ENCODE assay signal across 10 cellular contexts in the genomic region with DNA sequence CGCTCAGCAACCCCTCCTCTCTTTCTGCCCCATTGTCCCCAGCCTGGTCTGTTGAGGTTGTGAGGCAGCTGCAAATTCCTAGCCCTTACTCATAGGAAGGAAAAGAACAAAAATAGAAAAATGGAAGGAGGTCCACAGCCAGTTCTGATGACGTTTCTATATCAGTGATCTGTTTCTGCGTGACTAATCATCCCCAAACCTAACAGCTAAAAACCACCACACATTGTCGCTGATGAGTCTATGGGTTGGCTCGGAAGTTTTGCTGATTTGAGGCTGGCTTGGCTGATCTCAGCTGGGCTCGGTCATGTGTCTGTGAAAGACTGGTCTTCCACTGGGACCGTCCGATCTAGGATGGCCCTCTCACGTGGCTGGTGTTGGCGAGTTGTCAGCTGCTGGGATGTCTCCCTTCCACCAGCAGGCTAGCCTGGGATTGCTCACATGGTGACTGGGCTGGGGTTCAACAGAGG.
A peak's percentile ranks its signal among the peaks of the same experiment; 100 is the strongest.
DNase-seq lines count a peak whose midpoint lies in the region; ATAC-seq and TF ChIP-seq lines count a peak whose summit lies in the region.
"Had no signal": no experiment of that assay in that cellular context is flagged by ENCODE, and none has a peak within 500 bp of the region (broad histone marks: within the 10 kb centered on the region; RNA-seq: fewer than 3 reads in every experiment).

No MANE protein-coding gene starts in this region.

- in situ Hi-C loops in GM13977 (cut with MboI; ENCODE audit: low pct_unique_long_range_greater_than_20kb, low sequenced_read_pairs, unreplicated experiment): no loop called here

- DNase-seq in ELR (ENCODE audit: low read depth) (peak; percentile 99), SIG-M5 (lab: John Stamatoyannopoulos, UW) (peak; percentile 66), fibroblast of peridontal ligament (ENCODE audit: extremely low read depth) (peak; percentile 99), retinal pigment epithelial cell (ENCODE audit: low read depth) (peak; percentile 58), GM13977 (ENCODE audit: low spot score) (no peak), NAMALWA (ENCODE audit: low spot score) (no peak)
- DNase-seq: activated CD4-positive, CD25-positive, alpha-beta regulatory T cell treated with anti-CD3 and anti-CD28 coated beads, Interleukin-2, amount 50 U/mL, for 72 hours; stimulated activated CD4-positive, alpha-beta T cell treated with anti-CD3 and anti-CD28 coated beads, Interleukin-4, amount 100 ng/mL, for 24 hours had no signal

- no peak overlapping the region for H3K4me3 ChIP-seq in retinal pigment epithelial cell (ENCODE audit: low read length)

- TF ChIP-seq CTCF in retinal pigment epithelial cell (conservative IDR thresholded peaks at IDR 0.05; ENCODE audit: low read depth, low read length) (no peak), GM13977 (IDR thresholded peaks at IDR 0.05; ENCODE audit: extremely low read depth, insufficient read depth, missing control alignments) (no peak)

- ATAC-seq in GM21515 (IDR thresholded peaks at IDR 0.05; ENCODE audit: unreplicated experiment) (no peak), GM21526 (IDR thresholded peaks at IDR 0.05; ENCODE audit: low FRiP score, unreplicated experiment) (no peak)

Comparison
In these comparisons a context has a peak if more than half of its experiments do, and no peak if none do; other contexts are left out.
1. DNase-seq: peak in ELR (single experiment), SIG-M5 (single experiment), fibroblast of peridontal ligament (single experiment) and retinal pigment epithelial cell (single experiment); none in GM13977 (single experiment) and NAMALWA (single experiment).